8 cellular contexts compared by ENCODE assay signal in genomic region chr4:174283507-174284180, GRCh38. TPM values are rescaled to one million over a fixed set of nuclear protein-coding genes. Genes with fewer than 3 reads are reported as not detected.
DNase-seq lines count a peak whose midpoint lies in the region; ATAC-seq and TF ChIP-seq lines count a peak whose summit lies in the region.

Gene CEP44, plus strand, starts transcription at chr4:174283911. Its CDS starts 15,211 bp downstream, at chr4:174299122.
Gene FBXO8, minus strand, starts transcription at chr4:174283667. Its CDS starts 20,575 bp downstream, at chr4:174263092.

- no peaks in the 10 kb centered on the region for H3K27me3 ChIP-seq in BE2C
- no peaks in the 10 kb centered on the region for H3K27me3 ChIP-seq in liver (ENCODE audit: control insufficient read depth in 4 of 4, insufficient read depth in 4 of 4, low read length in 3 of 4)

- DNase-seq in BE2C (peak; percentile 65), NCI-H524 treated with DMSO at 0.1 percent for 48 hours (lab: John Stamatoyannopoulos, UW) (peak; percentile 26), dermis blood vessel endothelial cell (peak; percentile 83)
- peak; percentile 50 to 58 for DNase-seq in activated CD4-positive, alpha-beta T cell treated with anti-CD3 and anti-CD28 coated beads, Interleukin-2, amount 50 U/mL, for 24 hours (ENCODE audit: low read depth in 1 of 2, low spot score in 1 of 2)
- DNase-seq in stimulated activated CD4-positive, alpha-beta T cell treated with anti-CD3 and anti-CD28 coated beads, Interleukin-4, amount 100 ng/mL, for 1 hour = peak; percentile 56

- H3K9ac ChIP-seq in liver (ENCODE audit: low read depth in 1 of 2, low read length in 2 of 2) = peak within 1 kb of the TSS; percentile 99 to 100

- peak in 1 of 2 donors; percentile 29 for TF ChIP-seq RAD21 in liver (IDR thresholded peaks at IDR 0.05)

- H3K36me3 ChIP-seq in BE2C (peaks cover 39% of the 10 kb centered on the region), liver (ENCODE audit: control insufficient read depth in 4 of 4, insufficient read depth in 3 of 4, low read depth in 1 of 4, low read length in 3 of 4) (peaks cover 0 to 3% (median 0%) of the 10 kb centered on the region in 4 donors)

- peak within 1 kb of the TSS; percentile 94 for H3K4me3 ChIP-seq in BE2C (ENCODE audit: low read depth, low read length)
- peak within 1 kb of the TSS; percentile 68 to 100 (median 75) for H3K4me3 ChIP-seq in liver (ENCODE audit: low read depth in 1 of 3, low read length in 3 of 3)

- H3K4me1 ChIP-seq in BE2C (no peaks in the 10 kb centered on the region), liver (ENCODE audit: control insufficient read depth in 4 of 4, insufficient read depth in 4 of 4, low read length in 3 of 4) (peaks cover 0 to 35% (median 27%) of the 10 kb centered on the region in 4 donors)

- H3K9me3 ChIP-seq in BE2C (no peaks in the 10 kb centered on the region), liver (ENCODE audit: control insufficient read depth in 4 of 4, low read length in 3 of 4) (no peaks in the 10 kb centered on the region)

- 0 out of 2 replicates have a peak, but pooled peaks have one; percentile 14 for TF ChIP-seq CTCF in BE2C (IDR thresholded peaks at IDR 0.05; ENCODE audit: low read depth, low read length)
- TF ChIP-seq CTCF in liver (IDR thresholded peaks at IDR 0.05; ENCODE audit: low read depth, low read length, missing input control) = no peak

- WGBS in liver = under 1% methylated on average over 39 of the region's 39 CpGs

- H3K27ac ChIP-seq in liver (ENCODE audit: low read depth in 1 of 2, low read length in 2 of 2) = peak within 1 kb of the TSS; percentile 99

- ATAC-seq in GM19043 (IDR thresholded peaks at IDR 0.05; ENCODE audit: low read depth, unreplicated experiment) (peak; percentile 45), HG03432 (IDR thresholded peaks at IDR 0.05; ENCODE audit: unreplicated experiment) (peak; percentile 74)

TF ChIP-seq in liver, 16 proteins besides CTCF, POLR2A, EP300 and RAD21:
- no peak for TF ChIP-seq FOXA1 (IDR thresholded peaks at IDR 0.05)
- TF ChIP-seq SP1 (IDR thresholded peaks at IDR 0.05) = no peak
- TF ChIP-seq GABPA (IDR thresholded peaks at IDR 0.05 in 1 of 2, conservative IDR thresholded peaks at IDR 0.05 in 1 of 2) = peak; percentile 82 to 95
- no peak for TF ChIP-seq RXRA (IDR thresholded peaks at IDR 0.05)
- no peak for TF ChIP-seq HNF4A (conservative IDR thresholded peaks at IDR 0.05)
- TF ChIP-seq MAX (IDR thresholded peaks at IDR 0.05) = peak; percentile 68
- peak; percentile 59 for TF ChIP-seq TAF1 (conservative IDR thresholded peaks at IDR 0.05)
- TF ChIP-seq FOXA2 (IDR thresholded peaks at IDR 0.05) = no peak
- TF ChIP-seq ZBTB33 (IDR thresholded peaks at IDR 0.05) = peak; percentile 65
- TF ChIP-seq YY1 (IDR thresholded peaks at IDR 0.05) = peak; percentile 63
- no peak for TF ChIP-seq HNF4G (IDR thresholded peaks at IDR 0.05)
- TF ChIP-seq JUND (IDR thresholded peaks at IDR 0.05) = no peak
- TF ChIP-seq EGR1 (IDR thresholded peaks at IDR 0.05; ENCODE audit: low read depth in 2 of 2) = no peak
- TF ChIP-seq NR2F2 (IDR thresholded peaks at IDR 0.05) = no peak

RNA-seq across cellular contexts. Expression of gene CEP44, which starts in this region (rescaled TPM):
- 30.6 TPM for polyA plus RNA-seq in BE2C (2012; ENCODE audit: insufficient read depth, insufficient read length, low read depth)
- 12.4 and 13.8 TPM in 2 replicates for total RNA-seq in dermis blood vessel endothelial cell
- total RNA-seq in liver = 10 to 100 TPM in 1 of 2 donors, 1 to 10 TPM in 1; 9.6 to 18.7 TPM
- polyA plus RNA-seq in liver = 1 to 10 TPM; 2.2 to 2.5 TPM

RNA-seq across cellular contexts. Expression of gene FBXO8, which starts in this region (rescaled TPM):
- 84.5 TPM for polyA plus RNA-seq in BE2C (2012; ENCODE audit: insufficient read depth, insufficient read length, low read depth)
- total RNA-seq in dermis blood vessel endothelial cell (28.3 and 41.0 TPM in 2 replicates), liver (10 to 100 TPM; 31.2 to 56.1 TPM)
- polyA plus RNA-seq in liver = 10 to 100 TPM; 15.0 to 38.9 TPM

Comparison
In these comparisons a context has a peak if more than half of its experiments do, and no peak if none do; other contexts are left out.
1. Peak in every context shown above with its lines: DNase-seq, ATAC-seq, H3K4me3 ChIP-seq and H3K27ac ChIP-seq.
2. DNase-seq: peak in every context shown above with its lines; median percentile 83 in dermis blood vessel endothelial cell; 65 in BE2C; 56 in stimulated activated CD4-positive, alpha-beta T cell treated with anti-CD3 and anti-CD28 coated beads, Interleukin-4, amount 100 ng/mL, for 1 hour; 54 in activated CD4-positive, alpha-beta T cell treated with anti-CD3 and anti-CD28 coated beads, Interleukin-2, amount 50 U/mL, for 24 hours; 26 in NCI-H524 treated with DMSO at 0.1 percent for 48 hours.